ENCODE assay signal across 8 cellular contexts in the genomic region with DNA sequence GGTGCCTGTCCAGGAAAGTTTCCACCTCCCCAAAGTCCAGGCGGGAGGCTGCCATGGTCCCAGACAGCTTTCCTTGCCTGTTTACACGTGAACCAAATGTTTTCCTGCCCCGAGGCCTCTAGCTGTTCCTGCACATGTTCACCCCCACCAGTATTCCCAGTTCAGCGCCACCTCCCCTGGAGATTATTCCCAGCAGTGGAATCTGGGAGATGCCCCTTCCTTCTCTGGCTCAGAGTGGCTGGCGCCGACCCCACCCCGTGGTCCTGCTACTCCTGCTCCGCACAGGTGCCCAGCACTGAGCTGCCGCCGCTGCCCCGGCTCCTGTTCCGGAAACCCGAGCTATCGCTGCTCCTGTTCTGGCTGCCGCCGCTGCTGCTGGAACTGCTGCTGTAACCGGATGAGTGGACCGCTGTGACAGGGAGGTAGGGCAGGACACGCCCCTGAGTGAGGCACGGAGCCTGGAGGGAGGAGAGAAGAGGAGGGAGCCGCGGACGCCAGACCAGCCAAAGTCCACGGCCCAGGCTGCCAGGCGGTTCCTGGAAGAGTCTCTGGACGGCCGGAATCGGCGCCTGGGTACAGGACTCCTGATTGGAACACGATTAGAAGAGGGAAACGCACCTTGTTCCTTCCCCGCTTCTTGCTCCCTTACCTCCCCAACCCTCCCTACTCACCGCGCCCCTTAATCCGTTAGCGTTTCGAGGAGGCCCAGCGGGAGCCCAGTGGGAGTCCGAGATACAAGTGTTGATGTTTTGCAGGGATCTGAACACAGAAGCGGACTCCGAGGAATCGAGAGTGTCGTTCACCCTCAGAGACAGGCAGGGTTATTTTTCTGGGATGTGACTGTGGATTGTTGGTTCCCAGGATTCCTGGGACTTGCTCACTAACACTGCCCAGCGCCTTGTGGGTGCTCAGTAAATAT. TPM values are rescaled to one million over a fixed set of nuclear protein-coding genes. Genes with fewer than 3 reads are reported as not detected.
DNase-seq lines count a peak whose midpoint lies in the region; ATAC-seq and TF ChIP-seq lines count a peak whose summit lies in the region.

A gene (minus strand): TSS at position 395 of the 919 bp plus-strand sequence. CDS start 340 bp downstream, at position 55.

- H3K27ac Mint-ChIP-seq in T-helper 17 cell, result no peak within 1 kb of the TSS

- no peaks in the 10 kb centered on the region for H3K27me3 ChIP-seq in BJ (ENCODE audit: control insufficient read depth, insufficient read depth, low read length)

- peaks cover 8% of the 10 kb centered on the region for H3K4me1 Mint-ChIP-seq in T-helper 17 cell

- intact Hi-C loops in left colon (cut with DNase I, micrococcal nuclease), result no loop called here

- H3K27me3 Mint-ChIP-seq in T-helper 17 cell, result peaks cover 66% of the 10 kb centered on the region

- peak; percentile 40 for DNase-seq in BJ (ENCODE audit: low read depth)
- peak; percentile 21 for DNase-seq in NCI-H128 (lab: John Stamatoyannopoulos, UW; ENCODE audit: unreplicated experiment)
- DNase-seq in T-helper 17 cell, result no peak
- peak; percentile 17 for DNase-seq in cortex of kidney (lab: John Stamatoyannopoulos, UW)
- peak; percentile 91 to 95 for DNase-seq in left colon
- DNase-seq in stimulated activated CD4-positive, alpha-beta T cell treated with anti-CD3 and anti-CD28 coated beads, Interleukin-1b, Interleukin-23, amount 100 ng/mL, for 48 hours, result peak; percentile 71

- H3K4me3 ChIP-seq in BJ (ENCODE audit: low read depth, low read length), result peak within 1 kb of the TSS; percentile 43

- no peak for TF ChIP-seq CTCF in BJ (IDR thresholded peaks at IDR 0.05; ENCODE audit: insufficient read depth, low read depth, low read length)

- no peaks in the 10 kb centered on the region for H3K9me3 ChIP-seq in T-helper 17 cell (ENCODE audit: control insufficient read depth, low read length, poor library complexity, severe bottlenecking)

- CTCF ChIA-PET in BJ (lab: Yijun Ruan, JAX), result interaction anchor here (0.7 to 1.1 kb wide), 3 partner anchors 17 to 83 kb away, joined by 4 to 5 read pairs (median 4); no protein-coding TSS in a partner anchor

- POLR2A ChIA-PET in BJ (lab: Charles Lee), result no interaction called here

- no peaks in the 10 kb centered on the region for H3K36me3 Mint-ChIP-seq in T-helper 17 cell (ENCODE audit: low read depth)

- H3K36me3 ChIP-seq in BJ (ENCODE audit: control insufficient read depth, insufficient read depth, low read length), result no peaks in the 10 kb centered on the region

- ATAC-seq in GM21576 (IDR thresholded peaks at IDR 0.05; ENCODE audit: unreplicated experiment) (peak; percentile 57), T-helper 17 cell (peak; percentile 50), left colon (peak; percentile 98), HG02610 (IDR thresholded peaks at IDR 0.05; ENCODE audit: unreplicated experiment) (no peak)

- H3K4me3 Mint-ChIP-seq in T-helper 17 cell, result peak within 1 kb of the TSS; percentile 56

RNA-seq across cellular contexts. Expression of the gene that starts here (rescaled TPM):
- 0.53 and 1.2 TPM in 2 replicates for polyA plus RNA-seq in BJ (2011; rRNA removed)
- polyA minus RNA-seq in BJ (2011; rRNA and poly(A)+ RNA removed), result 0.87 and 1.6 TPM in 2 replicates
- total RNA-seq in T-helper 17 cell (not detected), left colon (1 to 10 TPM; 1.8 to 1.9 TPM)

Comparison
In these comparisons a context has a peak if more than half of its experiments do, and no peak if none do; other contexts are left out.
1. Peak in ATAC-seq in T-helper 17 cell; RNA of the gene not detected or under 1 TPM.
2. DNase-seq: peak in BJ (single experiment), NCI-H128 (single experiment), cortex of kidney (single experiment), left colon (2 of 2) and stimulated activated CD4-positive, alpha-beta T cell treated with anti-CD3 and anti-CD28 coated beads, Interleukin-1b, Interleukin-23, amount 100 ng/mL, for 48 hours (single experiment); none in T-helper 17 cell (0 of 3).